ENCODE assay signal across 9 cellular contexts in genomic region chr17:57995076-57995956, GRCh38. TPM values are rescaled to one million over a fixed set of nuclear protein-coding genes. Genes with fewer than 3 reads are reported as not detected.
DNase-seq lines count a peak whose midpoint lies in the region; ATAC-seq and TF ChIP-seq lines count a peak whose summit lies in the region.
"Had no signal": no experiment of that assay in that cellular context is flagged by ENCODE, and none has a peak within 500 bp of the region (broad histone marks: within the 10 kb centered on the region; RNA-seq: fewer than 3 reads in every experiment).

No MANE protein-coding gene starts in this region.

- intact Hi-C loops in left lung (cut with DNase I): loop anchor here (5.0 to 10.0 kb wide), 2 partner anchors 131 to 138 kb away; no protein-coding TSS in a partner anchor

- TF ChIP-seq CTCF in WTC11 (IDR thresholded peaks at IDR 0.05) (peak; percentile 50; the same call in 1 of the 2 replicates), left lung (IDR thresholded peaks at IDR 0.05) (peak; percentile 56 to 64)

- H3K4me3 Mint-ChIP-seq in WTC11: no peak overlapping the region

- peaks cover 0 to 25% of the 10 kb centered on the region in 2 donors for H3K4me1 ChIP-seq in left lung

- DNase-seq in NCI-H226 (peak; percentile 50), WTC11 (ENCODE audit: low spot score) (peak; percentile 61), left lung (peak in 1 of 2 donors; percentile 56)
- peak in 2 of 3 donors; percentile 36 to 41 for DNase-seq in stimulated activated CD4-positive, alpha-beta T cell treated with anti-CD3 and anti-CD28 coated beads, TNF-alpha, amount 100 ng/mL, for 48 hours (ENCODE audit: low read depth in 3 of 3)

- peak; percentile 58 for ATAC-seq in HG02973 (IDR thresholded peaks at IDR 0.05; ENCODE audit: unreplicated experiment)
- ATAC-seq in WTC11: peak; percentile 81
- ATAC-seq in left lung: peak; percentile 93
- no peak for ATAC-seq in GM21737 (IDR thresholded peaks at IDR 0.05; ENCODE audit: unreplicated experiment)

- peaks cover 51% of the 10 kb centered on the region for H3K4me1 Mint-ChIP-seq in WTC11

- H3K36me3 Mint-ChIP-seq in WTC11: peaks cover 16% of the 10 kb centered on the region

- peak; percentile 12 for TF ChIP-seq POLR2A in GM10847 (IDR thresholded peaks at IDR 0.05; ENCODE audit: extremely low read depth, insufficient read length)

- H3K27ac ChIP-seq in cingulate gyrus (ENCODE audit: low read depth, low read length) (peak overlapping the region; percentile 73), left lung (no peak overlapping the region)

- no peaks in the 10 kb centered on the region for H3K9me3 Mint-ChIP-seq in WTC11

- no peak overlapping the region for H3K4me3 ChIP-seq in left lung
- H3K4me3 ChIP-seq: skin epidermis had no signal

- H3K27me3 ChIP-seq in left lung: no peaks in the 10 kb centered on the region

- H3K27ac Mint-ChIP-seq in WTC11: peak overlapping the region; percentile 52

- POLR2A ChIA-PET in WTC11 (lab: Charles Lee): interaction anchor here (0.6 to 2.5 kb wide), 3 partner anchors 12 to 90 kb away, joined by 3 to 12 read pairs (median 3); partner anchors contain the start of gene SRSF1

- peaks cover 0 to 29% of the 10 kb centered on the region in 2 donors for H3K36me3 ChIP-seq in left lung

- CTCF ChIA-PET in WTC11 (lab: Charles Lee): interaction anchor here (0.7 to 11.1 kb wide), 10 partner anchors 9 to 162 kb away, joined by 3 to 207 read pairs (median 4); no protein-coding TSS in a partner anchor

- H3K27me3 Mint-ChIP-seq in WTC11 (ENCODE audit: low read depth): no peaks in the 10 kb centered on the region

- no peaks in the 10 kb centered on the region for H3K9me3 ChIP-seq in left lung

TF ChIP-seq in WTC11, 78 proteins besides CTCF, POLR2A, EP300 and RAD21:
- TF ChIP-seq NFATC4 (CRISPR knock-in tag; IDR thresholded peaks at IDR 0.05) (peak; percentile 31; the same call in 1 of the 2 replicates), AR (CRISPR knock-in tag; IDR thresholded peaks at IDR 0.05) (peak; percentile 74), TP53 (CRISPR knock-in tag; IDR thresholded peaks at IDR 0.05) (no peak), PRRX2 (CRISPR knock-in tag; IDR thresholded peaks at IDR 0.05) (peak; percentile 82), ZNF425 (CRISPR knock-in tag; conservative IDR thresholded peaks at IDR 0.05) (peak; percentile 76; the same call in 1 of the 2 replicates), ETV6 (CRISPR knock-in tag; IDR thresholded peaks at IDR 0.05) (no peak), CREB1 (CRISPR knock-in tag; IDR thresholded peaks at IDR 0.05) (0 out of 2 replicates have a peak, but pooled peaks have one; percentile 27)
TF ChIP-seq in WTC11: peak in this region for 5.

RNA-seq across cellular contexts. Expression of gene VEZF1, which starts 7.3 kb away (rescaled TPM):
- total RNA-seq in WTC11 (2021): 43.1 to 43.8 TPM (median 43.3 TPM) in 3 replicates
- total RNA-seq in left lung: 10 to 100 TPM; 62.7 to 62.9 TPM

RNA-seq across cellular contexts. Expression of gene SRSF1, which starts 11.7 kb away (rescaled TPM):
- total RNA-seq in WTC11 (2021) (349 to 387 TPM (median 366 TPM) in 3 replicates), left lung (100 to 1,000 TPM; 137 to 200 TPM)

RNA-seq across cellular contexts. Expression of gene CUEDC1, which starts 40.1 kb away (rescaled TPM):
- total RNA-seq in WTC11 (2021) (6.5 to 12.2 TPM (median 9.4 TPM) in 3 replicates), left lung (10 to 100 TPM; 44.1 to 47.3 TPM)
